In genomic region chr1:225958041-225958440, GRCh38 we compare ENCODE assay signal across 30 cellular contexts. TPM values are rescaled to one million over a fixed set of nuclear protein-coding genes. Genes with fewer than 3 reads are reported as not detected.
"Had no signal": no experiment of that assay in that cellular context is flagged by ENCODE, and none has a peak within 500 bp of the region (broad histone marks: within the 10 kb centered on the region; RNA-seq: fewer than 3 reads in every experiment).

No MANE protein-coding gene starts in this region.

- H3K27ac Mint-ChIP-seq: activated CD4-positive, alpha-beta memory T cell treated with anti-CD3 and anti-CD28 coated beads for 36 hours; activated CD4-positive, alpha-beta T cell treated with anti-CD3 and anti-CD28 coated beads for 36 hours; activated CD4-positive, alpha-beta T cell treated with anti-CD3 and anti-CD28 coated beads, Interleukin-2, amount 10 ng/mL, durations not matched to agents 24 days and 14 days; activated naive CD4-positive, alpha-beta T cell treated with anti-CD3 and anti-CD28 coated beads, Interleukin-2, amount 10 ng/mL, durations not matched to agents 7 days and 5 days; activated naive CD4-positive, alpha-beta T cell treated with anti-CD3 and anti-CD28 coated beads, Interleukin-2, amount 50 U/mL, for 72 hours; activated naive CD8-positive, alpha-beta T cell treated with anti-CD3 and anti-CD28 coated beads, Interleukin-2, amount 10 ng/mL, durations not matched to agents 7 days and 5 days; activated T-cell treated with anti-CD3 and anti-CD28 coated beads, Interleukin-2, amount 50 U/mL, for 24 hours; activated T-cell treated with anti-CD3 and anti-CD28 coated beads, Interleukin-2, amount 50 U/mL, for 72 hours; brain; dendritic cell treated with granulocyte-macrophage colony-stimulating factor and Interleukin-4, amounts not matched to agents 40 ng/mL and 50 ng/mL, for 4 days had no signal

- H3K4me1 ChIP-seq: ascending aorta, breast epithelium, foreskin keratinocyte, gastrocnemius medialis had no signal

- H3K27me3 ChIP-seq: ascending aorta, breast epithelium had no signal

- H3K27ac ChIP-seq: ascending aorta, breast epithelium, cardiac muscle cell, coronary artery, dorsolateral prefrontal cortex, esophagus muscularis mucosa, foreskin keratinocyte, gastrocnemius medialis had no signal

- H3K9me3 Mint-ChIP-seq: activated CD4-positive, alpha-beta memory T cell treated with anti-CD3 and anti-CD28 coated beads for 36 hours; activated CD4-positive, alpha-beta T cell treated with anti-CD3 and anti-CD28 coated beads, Interleukin-2, amount 10 ng/mL, durations not matched to agents 24 days and 14 days; activated naive CD4-positive, alpha-beta T cell treated with anti-CD3 and anti-CD28 coated beads, Interleukin-2, amount 10 ng/mL, durations not matched to agents 7 days and 5 days; activated naive CD4-positive, alpha-beta T cell treated with anti-CD3 and anti-CD28 coated beads, Interleukin-2, amount 50 U/mL, for 72 hours; activated naive CD8-positive, alpha-beta T cell treated with anti-CD3 and anti-CD28 coated beads, Interleukin-2, amount 10 ng/mL, durations not matched to agents 7 days and 5 days; activated T-cell treated with anti-CD3 and anti-CD28 coated beads, Interleukin-2, amount 50 U/mL, for 24 hours; activated T-cell treated with anti-CD3 and anti-CD28 coated beads, Interleukin-2, amount 50 U/mL, for 72 hours; central memory CD8-positive, alpha-beta T cell; dendritic cell treated with granulocyte-macrophage colony-stimulating factor and Interleukin-4, amounts not matched to agents 40 ng/mL and 50 ng/mL, for 4 days had no signal

- H3K36me3 Mint-ChIP-seq: activated CD4-positive, alpha-beta memory T cell treated with anti-CD3 and anti-CD28 coated beads for 36 hours; activated naive CD4-positive, alpha-beta T cell treated with anti-CD3 and anti-CD28 coated beads, Interleukin-2, amount 10 ng/mL, durations not matched to agents 7 days and 5 days; activated naive CD4-positive, alpha-beta T cell treated with anti-CD3 and anti-CD28 coated beads, Interleukin-2, amount 50 U/mL, for 72 hours; activated naive CD8-positive, alpha-beta T cell treated with anti-CD3 and anti-CD28 coated beads, Interleukin-2, amount 10 ng/mL, durations not matched to agents 7 days and 5 days; brain had no signal

- H3K4me1 Mint-ChIP-seq: brain had no signal

- H3K36me3 ChIP-seq: ascending aorta, breast epithelium, cardiac muscle cell, esophagus muscularis mucosa, gastrocnemius medialis had no signal

- H3K4me3 ChIP-seq: ascending aorta, breast epithelium, cardiac muscle cell, coronary artery, dorsolateral prefrontal cortex, esophagus muscularis mucosa, gastrocnemius medialis had no signal

- H3K9me3 ChIP-seq: ascending aorta, breast epithelium, esophagus muscularis mucosa, gastrocnemius medialis had no signal

- H3K4me3 Mint-ChIP-seq: activated CD4-positive, alpha-beta memory T cell treated with anti-CD3 and anti-CD28 coated beads for 36 hours; activated CD4-positive, alpha-beta T cell treated with anti-CD3 and anti-CD28 coated beads for 36 hours; activated CD4-positive, alpha-beta T cell treated with anti-CD3 and anti-CD28 coated beads, Interleukin-2, amount 10 ng/mL, durations not matched to agents 24 days and 14 days; activated naive CD4-positive, alpha-beta T cell treated with anti-CD3 and anti-CD28 coated beads, Interleukin-2, amount 10 ng/mL, durations not matched to agents 7 days and 5 days; activated naive CD8-positive, alpha-beta T cell treated with anti-CD3 and anti-CD28 coated beads, Interleukin-2, amount 10 ng/mL, durations not matched to agents 7 days and 5 days; activated T-cell treated with anti-CD3 and anti-CD28 coated beads, Interleukin-2, amount 50 U/mL, for 24 hours; activated T-cell treated with anti-CD3 and anti-CD28 coated beads, Interleukin-2, amount 50 U/mL, for 72 hours; brain; central memory CD8-positive, alpha-beta T cell; dendritic cell treated with granulocyte-macrophage colony-stimulating factor and Interleukin-4, amounts not matched to agents 40 ng/mL and 50 ng/mL, for 4 days had no signal

- ATAC-seq: activated CD4-positive, alpha-beta T cell treated with anti-CD3 and anti-CD28 coated beads for 36 hours; activated naive CD4-positive, alpha-beta T cell treated with anti-CD3 and anti-CD28 coated beads, Interleukin-2, amount 50 U/mL, for 72 hours; activated T-cell treated with anti-CD3 and anti-CD28 coated beads, Interleukin-2, amount 50 U/mL, for 72 hours; foreskin keratinocyte; gastrocnemius medialis had no signal

- DNase-seq: activated CD4-positive, alpha-beta memory T cell treated with anti-CD3 and anti-CD28 coated beads for 36 hours; activated CD4-positive, alpha-beta T cell treated with anti-CD3 and anti-CD28 coated beads for 36 hours; activated CD4-positive, alpha-beta T cell treated with anti-CD3 and anti-CD28 coated beads, Interleukin-2, amount 10 ng/mL, durations not matched to agents 24 days and 14 days; activated CD4-positive, CD25-positive, alpha-beta regulatory T cell; activated CD4-positive, CD25-positive, alpha-beta regulatory T cell treated with anti-CD3 and anti-CD28 coated beads, Interleukin-2, amount 50 U/mL, for 72 hours; activated CD8-positive, alpha-beta memory T cell treated with anti-CD3 and anti-CD28 coated beads, Interleukin-2, amount 50 U/mL, for 48 hours; activated gamma-delta T cell; activated naive CD4-positive, alpha-beta T cell; activated naive CD4-positive, alpha-beta T cell treated with anti-CD3 and anti-CD28 coated beads, Interleukin-2, amount 10 ng/mL, durations not matched to agents 7 days and 5 days; activated naive CD8-positive, alpha-beta T cell treated with anti-CD3 and anti-CD28 coated beads, Interleukin-2, amount 10 ng/mL, durations not matched to agents 7 days and 5 days; activated T-cell treated with anti-CD3 and anti-CD28 coated beads for 4 hours; activated T-cell treated with anti-CD3 and anti-CD28 coated beads, Interleukin-2, amount 50 U/mL, for 24 hours; activated T-cell treated with anti-CD3 and anti-CD28 coated beads, Interleukin-2, amount 50 U/mL, for 72 hours; effector memory CD4-positive, alpha-beta T cell; erythroblast; foreskin keratinocyte; gastrocnemius medialis; glutamatergic neuron; T-helper 2 cell had no signal

RNA-seq across cellular contexts. Expression of gene LEFTY2, which starts 17.0 kb away (rescaled TPM):
- total RNA-seq: activated CD4-positive, alpha-beta memory T cell treated with anti-CD3 and anti-CD28 coated beads for 36 hours; activated CD4-positive, alpha-beta T cell treated with anti-CD3 and anti-CD28 coated beads for 36 hours; activated CD4-positive, alpha-beta T cell treated with anti-CD3 and anti-CD28 coated beads, Interleukin-2, amount 10 ng/mL, durations not matched to agents 24 days and 14 days; activated naive CD4-positive, alpha-beta T cell treated with anti-CD3 and anti-CD28 coated beads, Interleukin-2, amount 50 U/mL, for 72 hours; activated naive CD8-positive, alpha-beta T cell treated with anti-CD3 and anti-CD28 coated beads, Interleukin-2, amount 10 ng/mL, durations not matched to agents 7 days and 5 days; activated T-cell treated with anti-CD3 and anti-CD28 coated beads, Interleukin-2, amount 50 U/mL, for 72 hours; foreskin keratinocyte; T-helper 1 cell treated with Interleukin-12 subunit alpha and Interleukin-12 subunit beta and Interleukin-4 antibody, amounts not matched to agents 30 ng/mL and 1 ng/mL, for 36 hours had no signal
- polyA plus RNA-seq: foreskin keratinocyte had no signal
